29 cellular contexts compared by ENCODE assay signal in genomic region chr7:103751476-103751875, GRCh38.
"Had no signal": no experiment of that assay in that cellular context is flagged by ENCODE, and none has a peak within 500 bp of the region (broad histone marks: within the 10 kb centered on the region; RNA-seq: fewer than 3 reads in every experiment).

No MANE protein-coding gene starts in this region.

- H3K27me3 Mint-ChIP-seq: activated CD4-positive, alpha-beta T cell treated with anti-CD3 and anti-CD28 coated beads, Interleukin-2, amount 10 ng/mL, durations not matched to agents 24 days and 14 days; activated T-cell treated with anti-CD3 and anti-CD28 coated beads, Interleukin-2, amount 50 U/mL, for 24 hours; activated T-helper 17 cell treated with anti-CD3 and anti-CD28 coated beads, Interleukin-2, amount 50 U/mL, for 72 hours had no signal

- H3K27me3 ChIP-seq: brain microvascular endothelial cell, esophagus squamous epithelium, gastroesophageal sphincter, heart right ventricle had no signal

- H3K4me3 ChIP-seq: esophagus squamous epithelium, gastroesophageal sphincter, heart right ventricle had no signal

- FAIRE-seq: astrocyte, colon, endometrium, endothelial cell of umbilical vein had no signal

- H3K27ac ChIP-seq: brain microvascular endothelial cell, epithelial cell of prostate, esophagus squamous epithelium, gastroesophageal sphincter, heart right ventricle had no signal

- H3K4me1 ChIP-seq: esophagus squamous epithelium, gastroesophageal sphincter, heart right ventricle had no signal

- H3K4me3 Mint-ChIP-seq: activated CD4-positive, alpha-beta memory T cell treated with anti-CD3 and anti-CD28 coated beads for 36 hours; activated CD4-positive, alpha-beta T cell treated with anti-CD3 and anti-CD28 coated beads for 36 hours; activated CD4-positive, alpha-beta T cell treated with anti-CD3 and anti-CD28 coated beads, Interleukin-2, amount 10 ng/mL, durations not matched to agents 24 days and 14 days; activated naive CD8-positive, alpha-beta T cell; activated T-cell treated with anti-CD3 and anti-CD28 coated beads, Interleukin-2, amount 50 U/mL, for 24 hours; activated T-helper 17 cell treated with anti-CD3 and anti-CD28 coated beads, Interleukin-2, amount 50 U/mL, for 72 hours had no signal

- H3K27ac Mint-ChIP-seq: activated CD4-positive, alpha-beta memory T cell treated with anti-CD3 and anti-CD28 coated beads for 36 hours; activated CD4-positive, alpha-beta T cell treated with anti-CD3 and anti-CD28 coated beads for 36 hours; activated CD4-positive, alpha-beta T cell treated with anti-CD3 and anti-CD28 coated beads, Interleukin-2, amount 10 ng/mL, durations not matched to agents 24 days and 14 days; activated naive CD8-positive, alpha-beta T cell; activated T-cell treated with anti-CD3 and anti-CD28 coated beads, Interleukin-2, amount 50 U/mL, for 24 hours; activated T-helper 17 cell treated with anti-CD3 and anti-CD28 coated beads, Interleukin-2, amount 50 U/mL, for 72 hours had no signal

- H3K4me1 Mint-ChIP-seq: activated CD4-positive, alpha-beta T cell treated with anti-CD3 and anti-CD28 coated beads for 36 hours; activated CD4-positive, alpha-beta T cell treated with anti-CD3 and anti-CD28 coated beads, Interleukin-2, amount 10 ng/mL, durations not matched to agents 24 days and 14 days; activated T-helper 17 cell treated with anti-CD3 and anti-CD28 coated beads, Interleukin-2, amount 50 U/mL, for 72 hours had no signal

- H3K36me3 Mint-ChIP-seq: activated CD4-positive, alpha-beta memory T cell treated with anti-CD3 and anti-CD28 coated beads for 36 hours; activated naive CD8-positive, alpha-beta T cell had no signal

- ATAC-seq: activated CD4-positive, alpha-beta T cell treated with anti-CD3 and anti-CD28 coated beads for 36 hours; activated T-helper 17 cell treated with anti-CD3 and anti-CD28 coated beads, Interleukin-2, amount 50 U/mL, for 72 hours; gastroesophageal sphincter; heart right ventricle had no signal

- DNase-seq: activated CD4-positive, alpha-beta memory T cell treated with anti-CD3 and anti-CD28 coated beads for 36 hours; activated CD4-positive, alpha-beta T cell treated with anti-CD3 and anti-CD28 coated beads for 36 hours; activated CD4-positive, alpha-beta T cell treated with anti-CD3 and anti-CD28 coated beads, Interleukin-2, amount 10 ng/mL, durations not matched to agents 24 days and 14 days; activated CD4-positive, CD25-positive, alpha-beta regulatory T cell; activated CD4-positive, CD25-positive, alpha-beta regulatory T cell treated with anti-CD3 and anti-CD28 coated beads, Interleukin-2, amount 50 U/mL, for 72 hours; activated CD8-positive, alpha-beta memory T cell treated with anti-CD3 and anti-CD28 coated beads, Interleukin-2, amount 50 U/mL, for 48 hours; activated effector memory CD4-positive, alpha-beta T cell treated with Interleukin-2 at 50 U/mL for 16 hours; activated gamma-delta T cell treated with Interleukin-2 at 50 U/mL for 16 hours; activated naive CD4-positive, alpha-beta T cell treated with anti-CD3 and anti-CD28 coated beads, Interleukin-2, amount 50 U/mL, for 16 hours; activated naive CD4-positive, alpha-beta T cell treated with Interleukin-2 at 50 U/mL for 16 hours; activated T-cell treated with anti-CD3 and anti-CD28 coated beads for 4 hours; activated T-cell treated with anti-CD3 and anti-CD28 coated beads, Interleukin-2, amount 50 U/mL, for 24 hours; amniotic stem cell; brain microvascular endothelial cell; cortex of kidney; dermis blood vessel endothelial cell; effector CD8-positive, alpha-beta T cell; esophagus squamous epithelium; foreskin melanocyte; heart right ventricle; T-helper 2 cell had no signal

- H3K9me3 ChIP-seq: esophagus squamous epithelium, gastroesophageal sphincter, heart right ventricle had no signal

- H3K36me3 ChIP-seq: brain microvascular endothelial cell, esophagus squamous epithelium, gastroesophageal sphincter, heart right ventricle had no signal

- H3K9me3 Mint-ChIP-seq: activated CD4-positive, alpha-beta memory T cell treated with anti-CD3 and anti-CD28 coated beads for 36 hours; activated CD4-positive, alpha-beta T cell treated with anti-CD3 and anti-CD28 coated beads, Interleukin-2, amount 10 ng/mL, durations not matched to agents 24 days and 14 days; activated T-cell treated with anti-CD3 and anti-CD28 coated beads, Interleukin-2, amount 50 U/mL, for 24 hours; activated T-helper 17 cell treated with anti-CD3 and anti-CD28 coated beads, Interleukin-2, amount 50 U/mL, for 72 hours had no signal
